ENCODE assay signal across 10 cellular contexts in genomic region chr17:58120195-58120822, GRCh38. TPM values are rescaled to one million over a fixed set of nuclear protein-coding genes. Genes with fewer than 3 reads are reported as not detected.
DNase-seq lines count a peak whose midpoint lies in the region; ATAC-seq, FAIRE-seq and TF ChIP-seq lines count a peak whose summit lies in the region.
"Had no signal": no experiment of that assay in that cellular context is flagged by ENCODE, and none has a peak within 500 bp of the region (broad histone marks: within the 10 kb centered on the region; RNA-seq: fewer than 3 reads in every experiment).

No MANE protein-coding gene starts in this region.

- H3K36me3 Mint-ChIP-seq in activated naive CD8-positive, alpha-beta T cell treated with anti-CD3 and anti-CD28 coated beads, Interleukin-2, amount 50 U/mL, for 24 hours (ENCODE audit: low read depth): no peaks in the 10 kb centered on the region
- H3K36me3 Mint-ChIP-seq: IgD-negative memory B cell had no signal

- CTCF ChIA-PET in HepG2 (lab: Yijun Ruan, JAX; ENCODE audit: low intra/inter-chr PET ratio, low total read pairs): no interaction called here

- H3K36me3 ChIP-seq in HepG2 (replicated peaks in 1 of 2; ENCODE audit: control insufficient read depth in 1 of 2, insufficient read depth in 2 of 2, low read length in 2 of 2) (no peaks in the 10 kb centered on the region), esophagus squamous epithelium (no peaks in the 10 kb centered on the region)

- TF ChIP-seq EP300 in HepG2 (IDR thresholded peaks at IDR 0.05; ENCODE audit: low read depth in 2 of 2, low read length in 2 of 2) (no peak), HepG2 (CRISPR knock-in tag; IDR thresholded peaks at IDR 0.05; ENCODE audit: borderline replicate concordance) (no peak)

- peaks cover 3% of the 10 kb centered on the region for H3K4me1 Mint-ChIP-seq in activated naive CD8-positive, alpha-beta T cell treated with anti-CD3 and anti-CD28 coated beads, Interleukin-2, amount 50 U/mL, for 24 hours

- POLR2A ChIA-PET in HepG2 (lab: Yijun Ruan, JAX): no interaction called here

- H3K27me3 ChIP-seq in HepG2 (ENCODE audit: control insufficient read depth in 1 of 2, insufficient read depth in 2 of 2, low read length in 2 of 2) (peaks cover 1 to 3% of the 10 kb centered on the region in 2 experiments; a peak in 2 of 5 replicates), esophagus squamous epithelium (peaks cover 0 to 43% (median 0%) of the 10 kb centered on the region in 4 donors)

- no peak overlapping the region for H3K4me2 ChIP-seq in HepG2 (ENCODE audit: low read depth, low read length)

- no TSS peak for BruUV-seq in HepG2 (replicated peaks; lab: Mats Ljungman, UMichigan)

- intact Hi-C loops in HepG2 (cut with micrococcal nuclease; ENCODE audit: unreplicated experiment) (no loop called here), esophagus squamous epithelium (cut with DNase I) (no loop called here)

- H3K27ac ChIP-seq in HepG2 (ENCODE audit: extremely low read length, insufficient read depth, low read length) (no peak overlapping the region), esophagus squamous epithelium (no peak overlapping the region)

- TF ChIP-seq CTCF in GM10266 (IDR thresholded peaks at IDR 0.05; ENCODE audit: control insufficient read depth, insufficient read depth, low read depth, missing control alignments): no peak
- no peak for TF ChIP-seq CTCF in NB4 (IDR thresholded peaks at IDR 0.05; ENCODE audit: low read depth, low read length)
- TF ChIP-seq CTCF in HepG2 (CRISPR knock-in tag; IDR thresholded peaks at IDR 0.05): no peak
- TF ChIP-seq CTCF in esophagus squamous epithelium (IDR thresholded peaks at IDR 0.05): no peak

- no peaks in the 10 kb centered on the region for H3K9me3 ChIP-seq in HepG2 (ENCODE audit: low read length)
- H3K9me3 ChIP-seq in esophagus squamous epithelium: no peaks in the 10 kb centered on the region

- DNase-seq in GM10266 (ENCODE audit: extremely low spot score) (peak; percentile 45), NB4 (ENCODE audit: low read depth) (peak; percentile 73), HepG2 (ENCODE audit: low spot score) (peak; percentile 56), SKM-1 treated with dmso at 0.1 percent for 144 hours (lab: John Stamatoyannopoulos, UW; ENCODE audit: unreplicated experiment) (no peak), NCI-H1694 (lab: John Stamatoyannopoulos, UW) (no peak), esophagus squamous epithelium (lab: John Stamatoyannopoulos, UW) (no peak)
- DNase-seq in activated naive CD8-positive, alpha-beta T cell treated with anti-CD3 and anti-CD28 coated beads, Interleukin-2, amount 50 U/mL, for 24 hours: peak; percentile 37

- no peak overlapping the region for H3K9ac ChIP-seq in HepG2 (ENCODE audit: insufficient read depth, low read depth, low read length)

- TF ChIP-seq POLR2A in NB4 (IDR thresholded peaks at IDR 0.05; ENCODE audit: extremely low read depth, insufficient read length): no peak
- TF ChIP-seq POLR2A in HepG2 (IDR thresholded peaks at IDR 0.05; ENCODE audit: insufficient read depth in 1 of 2, low read depth in 2 of 2, low read length in 2 of 2): no peak
- no peak for TF ChIP-seq POLR2A in esophagus squamous epithelium (IDR thresholded peaks at IDR 0.05)

- WGBS in HepG2 (ENCODE audit: low lambda C conversion rate): 12% methylated on average over 7 of the region's 7 CpGs
- WGBS in esophagus squamous epithelium, 2 donors: 17 to 22% methylated on average over 6 to 7 of the region's 7 CpGs

- peak; percentile 72 for FAIRE-seq in HepG2 (lab: Jason Lieb, UNC)
- FAIRE-seq: islet of Langerhans had no signal

- ATAC-seq in activated naive CD8-positive, alpha-beta T cell treated with anti-CD3 and anti-CD28 coated beads, Interleukin-2, amount 50 U/mL, for 24 hours: no peak
- ATAC-seq in HepG2: peak; percentile 53; the same call in 2 of the 3 replicates
- ATAC-seq in HG03039 (IDR thresholded peaks at IDR 0.05; ENCODE audit: unreplicated experiment): no peak

- no peaks in the 10 kb centered on the region for H3K9me3 Mint-ChIP-seq in activated naive CD8-positive, alpha-beta T cell treated with anti-CD3 and anti-CD28 coated beads, Interleukin-2, amount 50 U/mL, for 24 hours
- H3K9me3 Mint-ChIP-seq: IgD-negative memory B cell had no signal

- no peak overlapping the region for H3K4me3 Mint-ChIP-seq in activated naive CD8-positive, alpha-beta T cell treated with anti-CD3 and anti-CD28 coated beads, Interleukin-2, amount 50 U/mL, for 24 hours
- H3K4me3 Mint-ChIP-seq: IgD-negative memory B cell had no signal

- H3K4me1 ChIP-seq in HepG2 (ENCODE audit: insufficient read depth, low read length) (no peaks in the 10 kb centered on the region), esophagus squamous epithelium (no peaks in the 10 kb centered on the region)

- H4K20me1 ChIP-seq in HepG2 (ENCODE audit: insufficient read depth, low read length): no peaks in the 10 kb centered on the region

- no peak overlapping the region for H2AFZ ChIP-seq in HepG2 (ENCODE audit: low read length)

- peaks cover 9% of the 10 kb centered on the region for H3K27me3 Mint-ChIP-seq in activated naive CD8-positive, alpha-beta T cell treated with anti-CD3 and anti-CD28 coated beads, Interleukin-2, amount 50 U/mL, for 24 hours

- TF ChIP-seq RAD21 in HepG2 (CRISPR knock-in tag; IDR thresholded peaks at IDR 0.05): no peak

- no peak overlapping the region for H3K27ac Mint-ChIP-seq in activated naive CD8-positive, alpha-beta T cell treated with anti-CD3 and anti-CD28 coated beads, Interleukin-2, amount 50 U/mL, for 24 hours

- in situ Hi-C loops in HepG2 (cut with HindIII; ENCODE audit: extremely low pct_ligation_motif_present, low pct_unique_long_range_greater_than_20kb): no loop called here

- H3K4me3 ChIP-seq in NB4 (ENCODE audit: low read depth, low read length) (no peak overlapping the region), HepG2 (replicated peaks in 1 of 3; ENCODE audit: insufficient read depth in 1 of 3, low read depth in 2 of 3, low read length in 3 of 3) (no peak overlapping the region), esophagus squamous epithelium (no peak overlapping the region)

- H3K79me2 ChIP-seq in HepG2 (ENCODE audit: insufficient read depth, low read length): no peaks in the 10 kb centered on the region

RNA-seq across cellular contexts. Expression of gene OR4D1, which starts 27.9 kb away (rescaled TPM):
- not detected in 2 replicates for total RNA-seq in HepG2 (2016; rRNA removed; fragmentation: Illumina TruSeq; extraction: Trizol)
- total RNA-seq in HepG2 (2016; cell fraction: cytosol; rRNA removed; fragmentation: Illumina TruSeq; extraction: Trizol; ENCODE audit: low read depth): not detected in 2 replicates
- total RNA-seq in HepG2 (2016; cell fraction: insoluble cytoplasmic fraction; rRNA removed; fragmentation: Illumina TruSeq; extraction: Trizol): not detected in 2 replicates
- total RNA-seq in HepG2 (2016; cell fraction: membrane; rRNA removed; fragmentation: Illumina TruSeq; extraction: Trizol): not detected in 2 replicates
- not detected in 2 replicates for total RNA-seq in HepG2 (2016; cell fraction: nucleus; rRNA removed; fragmentation: Illumina TruSeq; extraction: Trizol)
- not detected in 2 replicates for polyA plus RNA-seq in HepG2 (2011; rRNA removed)
- not detected in 2 replicates for polyA plus RNA-seq in HepG2 (2011; cell fraction: cytosol; rRNA removed)
- polyA plus RNA-seq in HepG2 (2011; cell fraction: nucleus; rRNA removed): not detected in 2 replicates
- polyA plus RNA-seq in HepG2 (2012): not detected in 2 replicates
- polyA plus RNA-seq in HepG2 (2016; cell fraction: cytosol; fragmentation: Illumina TruSeq; extraction: Trizol; ENCODE audit: low read depth): not detected in 2 replicates
- not detected in 2 replicates for polyA plus RNA-seq in HepG2 (2016; cell fraction: insoluble cytoplasmic fraction; fragmentation: Illumina TruSeq; extraction: Trizol; ENCODE audit: low read depth)
- polyA plus RNA-seq in HepG2 (2016; cell fraction: membrane; fragmentation: Illumina TruSeq; extraction: Trizol; ENCODE audit: low read depth): not detected in 2 replicates
- not detected in 2 replicates for polyA plus RNA-seq in HepG2 (2016; cell fraction: nucleus; fragmentation: Illumina TruSeq; extraction: Trizol; ENCODE audit: insufficient read depth, low read depth)
- not detected in 2 replicates for polyA minus RNA-seq in HepG2 (2011; rRNA and poly(A)+ RNA removed; ENCODE audit: low replicate concordance)
- not detected in 2 replicates for polyA minus RNA-seq in HepG2 (2011; cell fraction: cytosol; rRNA and poly(A)+ RNA removed)
- polyA minus RNA-seq in HepG2 (2011; cell fraction: nucleus; rRNA and poly(A)+ RNA removed): not detected in 2 replicates
- total RNA-seq in esophagus squamous epithelium: not detected

RNA-seq across cellular contexts. Expression of gene DYNLL2, which starts 37.1 kb away (rescaled TPM):
- 29.0 and 34.8 TPM in 2 replicates for total RNA-seq in HepG2 (2016; rRNA removed; fragmentation: Illumina TruSeq; extraction: Trizol)
- 6.1 and 6.8 TPM in 2 replicates for total RNA-seq in HepG2 (2016; cell fraction: cytosol; rRNA removed; fragmentation: Illumina TruSeq; extraction: Trizol; ENCODE audit: low read depth)
- 29.9 and 31.0 TPM in 2 replicates for total RNA-seq in HepG2 (2016; cell fraction: insoluble cytoplasmic fraction; rRNA removed; fragmentation: Illumina TruSeq; extraction: Trizol)
- total RNA-seq in HepG2 (2016; cell fraction: membrane; rRNA removed; fragmentation: Illumina TruSeq; extraction: Trizol): 22.5 and 23.1 TPM in 2 replicates
- 16.4 and 17.6 TPM in 2 replicates for total RNA-seq in HepG2 (2016; cell fraction: nucleus; rRNA removed; fragmentation: Illumina TruSeq; extraction: Trizol)
- polyA plus RNA-seq in HepG2 (2011; rRNA removed): 9.5 and 10.5 TPM in 2 replicates
- polyA plus RNA-seq in HepG2 (2011; cell fraction: cytosol; rRNA removed): 6.6 and 7.9 TPM in 2 replicates
- 6.7 and 9.3 TPM in 2 replicates for polyA plus RNA-seq in HepG2 (2011; cell fraction: nucleus; rRNA removed)
- 27.1 and 28.2 TPM in 2 replicates for polyA plus RNA-seq in HepG2 (2012)
- 7.8 and 8.2 TPM in 2 replicates for polyA plus RNA-seq in HepG2 (2016; cell fraction: cytosol; fragmentation: Illumina TruSeq; extraction: Trizol; ENCODE audit: low read depth)
- polyA plus RNA-seq in HepG2 (2016; cell fraction: insoluble cytoplasmic fraction; fragmentation: Illumina TruSeq; extraction: Trizol; ENCODE audit: low read depth): 44.6 and 48.8 TPM in 2 replicates
- polyA plus RNA-seq in HepG2 (2016; cell fraction: membrane; fragmentation: Illumina TruSeq; extraction: Trizol; ENCODE audit: low read depth): 22.6 and 24.9 TPM in 2 replicates
- polyA plus RNA-seq in HepG2 (2016; cell fraction: nucleus; fragmentation: Illumina TruSeq; extraction: Trizol; ENCODE audit: insufficient read depth, low read depth): 31.1 and 32.2 TPM in 2 replicates
- polyA minus RNA-seq in HepG2 (2011; rRNA and poly(A)+ RNA removed; ENCODE audit: low replicate concordance): 7.7 and 8.6 TPM in 2 replicates
- 5.7 and 6.4 TPM in 2 replicates for polyA minus RNA-seq in HepG2 (2011; cell fraction: cytosol; rRNA and poly(A)+ RNA removed)
- 13.6 and 19.5 TPM in 2 replicates for polyA minus RNA-seq in HepG2 (2011; cell fraction: nucleus; rRNA and poly(A)+ RNA removed)
- total RNA-seq in esophagus squamous epithelium: 10 to 100 TPM; 13.0 to 18.5 (median 14.4) TPM

RNA-seq across cellular contexts. Expression of gene OR4D2, which starts 46.5 kb away (rescaled TPM):
- total RNA-seq in HepG2 (2016; rRNA removed; fragmentation: Illumina TruSeq; extraction: Trizol): not detected in 2 replicates
- total RNA-seq in HepG2 (2016; cell fraction: cytosol; rRNA removed; fragmentation: Illumina TruSeq; extraction: Trizol; ENCODE audit: low read depth): not detected in 2 replicates
- not detected in 2 replicates for total RNA-seq in HepG2 (2016; cell fraction: insoluble cytoplasmic fraction; rRNA removed; fragmentation: Illumina TruSeq; extraction: Trizol)
- not detected in 2 replicates for total RNA-seq in HepG2 (2016; cell fraction: membrane; rRNA removed; fragmentation: Illumina TruSeq; extraction: Trizol)
- total RNA-seq in HepG2 (2016; cell fraction: nucleus; rRNA removed; fragmentation: Illumina TruSeq; extraction: Trizol): not detected in 2 replicates
- not detected in 2 replicates for polyA plus RNA-seq in HepG2 (2011; rRNA removed)
- not detected in 2 replicates for polyA plus RNA-seq in HepG2 (2011; cell fraction: cytosol; rRNA removed)
- not detected in 2 replicates for polyA plus RNA-seq in HepG2 (2011; cell fraction: nucleus; rRNA removed)
- not detected in 2 replicates for polyA plus RNA-seq in HepG2 (2012)
- polyA plus RNA-seq in HepG2 (2016; cell fraction: cytosol; fragmentation: Illumina TruSeq; extraction: Trizol; ENCODE audit: low read depth): not detected in 2 replicates
- not detected in 2 replicates for polyA plus RNA-seq in HepG2 (2016; cell fraction: insoluble cytoplasmic fraction; fragmentation: Illumina TruSeq; extraction: Trizol; ENCODE audit: low read depth)
- polyA plus RNA-seq in HepG2 (2016; cell fraction: membrane; fragmentation: Illumina TruSeq; extraction: Trizol; ENCODE audit: low read depth): not detected in 2 replicates
- not detected in 2 replicates for polyA plus RNA-seq in HepG2 (2016; cell fraction: nucleus; fragmentation: Illumina TruSeq; extraction: Trizol; ENCODE audit: insufficient read depth, low read depth)
- polyA minus RNA-seq in HepG2 (2011; rRNA and poly(A)+ RNA removed; ENCODE audit: low replicate concordance): not detected in 2 replicates
- polyA minus RNA-seq in HepG2 (2011; cell fraction: cytosol; rRNA and poly(A)+ RNA removed): not detected in 2 replicates
- not detected in 2 replicates for polyA minus RNA-seq in HepG2 (2011; cell fraction: nucleus; rRNA and poly(A)+ RNA removed)
- not detected for total RNA-seq in esophagus squamous epithelium
- polyA plus RNA-seq: IgD-negative memory B cell had no signal

Comparison
In these comparisons a context has a peak if more than half of its experiments do, and no peak if none do; other contexts are left out.
1. DNase-seq: peak in GM10266 (single experiment), NB4 (single experiment), activated naive CD8-positive, alpha-beta T cell treated with anti-CD3 and anti-CD28 coated beads, Interleukin-2, amount 50 U/mL, for 24 hours (single experiment) and HepG2 (single experiment); none in SKM-1 treated with dmso at 0.1 percent for 144 hours (single experiment), NCI-H1694 (single experiment) and esophagus squamous epithelium (single experiment).